Comparison of ENCODE assay signal across 8 cellular contexts in genomic region chr1:24502168-24503002, GRCh38. TPM values are rescaled to one million over a fixed set of nuclear protein-coding genes. Genes with fewer than 3 reads are reported as not detected.
A peak's percentile ranks its signal among the peaks of the same experiment; 100 is the strongest.
DNase-seq lines count a peak whose midpoint lies in the region; ATAC-seq and TF ChIP-seq lines count a peak whose summit lies in the region.

TSS of gene RCAN3 (plus strand) at chr1:24502836. CDS start at chr1:24514373, 11,537 bp downstream.

- H3K9me3 ChIP-seq in breast epithelium = no peaks in the 10 kb centered on the region
- no peaks in the 10 kb centered on the region for H3K9me3 ChIP-seq in iPS-20b (ENCODE audit: insufficient read depth, low read depth, low read length)
- H3K9me3 ChIP-seq in skeletal muscle tissue (ENCODE audit: control insufficient read depth in 3 of 3, low read length in 3 of 3) = no peaks in the 10 kb centered on the region

- peak; percentile 79 for DNase-seq in DMS53 treated with DMSO at 0.1 percent for 48 hours (lab: John Stamatoyannopoulos, UW; ENCODE audit: unreplicated experiment)
- peak; percentile 81 for DNase-seq in NCI-H2196 treated with DMSO at 0.1 percent for 48 hours (lab: John Stamatoyannopoulos, UW; ENCODE audit: unreplicated experiment)
- peak; percentile 84 to 90 for DNase-seq in breast epithelium (ENCODE audit: low spot score in 2 of 2)

- TF ChIP-seq CTCF in WI38 (IDR thresholded peaks at IDR 0.05; ENCODE audit: low read depth, low read length) = no peak
- TF ChIP-seq CTCF in breast epithelium (IDR thresholded peaks at IDR 0.05) = no peak

- no peaks in the 10 kb centered on the region for H3K4me1 ChIP-seq in breast epithelium
- peaks cover 16% of the 10 kb centered on the region; the same call in 1 of the 2 replicates for H3K4me1 ChIP-seq in iPS-20b (ENCODE audit: insufficient read depth, low read length)
- peaks cover 3 to 21% (median 3%) of the 10 kb centered on the region in 3 donors for H3K4me1 ChIP-seq in skeletal muscle tissue (ENCODE audit: control insufficient read depth in 3 of 3, insufficient read depth in 3 of 3, low read length in 3 of 3)

- peak; percentile 63 for ATAC-seq in HG02981 (IDR thresholded peaks at IDR 0.05; ENCODE audit: unreplicated experiment)
- ATAC-seq in GM19395 (IDR thresholded peaks at IDR 0.05; ENCODE audit: unreplicated experiment) = no peak

- H3K4me3 ChIP-seq in WI38 (ENCODE audit: low read depth, low read length) (peak within 1 kb of the TSS; percentile 70), breast epithelium (peak within 1 kb of the TSS; percentile 74 to 78 (median 74)), iPS-20b (ENCODE audit: low read length) (peak within 1 kb of the TSS; percentile 85), skeletal muscle tissue (ENCODE audit: low read length in 3 of 3) (peak within 1 kb of the TSS; percentile 71 to 79 (median 73))

- no peaks in the 10 kb centered on the region for H3K27me3 ChIP-seq in breast epithelium
- H3K27me3 ChIP-seq in iPS-20b (ENCODE audit: insufficient read depth, low read length) = peaks cover 21% of the 10 kb centered on the region; the same call in 1 of the 2 replicates
- H3K27me3 ChIP-seq in skeletal muscle tissue (ENCODE audit: control insufficient read depth in 3 of 3, insufficient read depth in 3 of 3, low read length in 3 of 3) = peaks cover 3 to 18% (median 4%) of the 10 kb centered on the region in 3 donors

- H3K9ac ChIP-seq in iPS-20b (ENCODE audit: low read depth, low read length) (peak within 1 kb of the TSS; percentile 74; the same call in 1 of the 2 replicates), skeletal muscle tissue (ENCODE audit: low read depth in 1 of 3, low read length in 3 of 3) (peak within 1 kb of the TSS; percentile 27 to 68 (median 68))

- intact Hi-C loops in breast epithelium (cut with DNase I; ENCODE audit: low total_unique reads) = no loop called here

- H3K27ac ChIP-seq in breast epithelium (peak within 1 kb of the TSS; percentile 95 to 96), iPS-20b (ENCODE audit: low read length) (no peak within 1 kb of the TSS), skeletal muscle tissue (ENCODE audit: low read depth, low read length) (peak within 1 kb of the TSS; percentile 56)

- TF ChIP-seq POLR2A in breast epithelium (IDR thresholded peaks at IDR 0.05) = peak; percentile 14

- H3K36me3 ChIP-seq in breast epithelium (no peaks in the 10 kb centered on the region), iPS-20b (ENCODE audit: insufficient read depth, low read depth, low read length) (no peaks in the 10 kb centered on the region), skeletal muscle tissue (ENCODE audit: control insufficient read depth in 3 of 3, insufficient read depth in 3 of 3, low read length in 3 of 3) (no peaks in the 10 kb centered on the region)

RNA-seq across cellular contexts. Expression of gene RCAN3, which starts in this region (rescaled TPM):
- total RNA-seq in breast epithelium (10 to 100 TPM in 1 of 3 donors, 1 to 10 TPM in 2; 5.0 to 22.7 (median 8.8) TPM), skeletal muscle tissue (4.2 TPM)
